In the genomic region with DNA sequence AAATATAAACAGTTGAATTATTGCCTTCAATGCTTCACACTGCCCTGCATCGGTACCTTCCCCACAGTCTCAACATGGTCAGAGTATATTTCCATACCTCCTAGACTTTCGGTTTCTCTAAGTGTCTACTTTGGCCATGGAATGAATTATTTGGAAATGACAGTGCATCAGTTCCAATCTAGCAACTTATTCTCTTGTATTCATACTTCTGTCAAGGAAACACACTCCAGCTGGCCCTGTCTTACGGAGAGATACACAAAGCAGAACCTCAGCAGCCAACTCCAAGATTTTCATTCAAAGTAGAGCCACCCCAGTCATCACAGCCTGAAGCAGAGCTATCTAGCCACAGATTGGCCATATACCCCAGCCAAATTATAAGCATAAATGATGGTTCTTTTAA, we compare ENCODE assay signal across 19 cellular contexts.
"Had no signal": no experiment of that assay in that cellular context is flagged by ENCODE, and none has a peak within 500 bp of the region (broad histone marks: within the 10 kb centered on the region; RNA-seq: fewer than 3 reads in every experiment).

No MANE protein-coding gene starts in this region.

- H3K4me1 ChIP-seq: left ventricle myocardium inferior, psoas muscle, spleen, testis, transverse colon had no signal

- ATAC-seq: naive thymus-derived CD4-positive, alpha-beta T cell; psoas muscle; stimulated activated naive B cell treated with anti-CD40 and anti-IgM and Interleukin-4, amounts not matched to agents 10 μg/mL and 1 μg/mL and 100 μg/mL, for 72 hours; stimulated activated naive CD8-positive, alpha-beta T cell treated with anti-CD3 and anti-CD28 coated beads, Interleukin-15, amount 100 ng/mL, for 72 hours had no signal

- H3K9me3 ChIP-seq: left ventricle myocardium inferior, psoas muscle, spleen, testis, transverse colon had no signal

- H3K36me3 ChIP-seq: left ventricle myocardium inferior, spleen, transverse colon had no signal

- DNase-seq: cortex of kidney; dorsolateral prefrontal cortex; effector CD8-positive, alpha-beta T cell; foreskin fibroblast; head of caudate nucleus; left ventricle myocardium inferior; mesendoderm; naive thymus-derived CD4-positive, alpha-beta T cell; nephron progenitor cell; psoas muscle; spleen; stimulated activated CD4-positive, alpha-beta T cell treated with anti-CD3 and anti-CD28 coated beads, Interleukin-2, amount 100 ng/mL, for 24 hours; stimulated activated CD4-positive, alpha-beta T cell treated with anti-CD3 and anti-CD28 coated beads, Interleukin-4, amount 100 ng/mL, for 4 hours; stimulated activated naive B cell treated with anti-CD40 and anti-IgM and Interleukin-4, amounts not matched to agents 10 μg/mL and 1 μg/mL and 100 μg/mL, for 72 hours; stimulated activated naive CD8-positive, alpha-beta T cell treated with anti-CD3 and anti-CD28 coated beads, Interleukin-15, amount 100 ng/mL, for 72 hours; testis; transverse colon had no signal

- H3K27me3 ChIP-seq: dorsolateral prefrontal cortex, hepatocyte, spleen, testis, transverse colon had no signal

- H3K27ac ChIP-seq: dorsolateral prefrontal cortex, hepatocyte, left ventricle myocardium inferior, psoas muscle, spleen, testis, transverse colon had no signal

- H3K4me3 ChIP-seq: dorsolateral prefrontal cortex, hepatocyte, left ventricle myocardium inferior, lung, psoas muscle, spleen, testis, transverse colon had no signal
